15 cellular contexts compared by ENCODE assay signal in genomic region chr7:23275906-23276305, GRCh38. TPM values are rescaled to one million over a fixed set of nuclear protein-coding genes. Genes with fewer than 3 reads are reported as not detected.
DNase-seq lines count a peak whose midpoint lies in the region; ATAC-seq, FAIRE-seq and TF ChIP-seq lines count a peak whose summit lies in the region.
"Had no signal": no experiment of that assay in that cellular context is flagged by ENCODE, and none has a peak within 500 bp of the region (broad histone marks: within the 10 kb centered on the region; RNA-seq: fewer than 3 reads in every experiment).

No MANE protein-coding gene starts in this region.

- H3K9me1 ChIP-seq in K562 (ENCODE audit: control insufficient read depth, insufficient read depth, low read length): no peaks in the 10 kb centered on the region

- in situ Hi-C loops in K562 (cut with MboI): no loop called here

- TF ChIP-seq EP300 in K562 (IDR thresholded peaks at IDR 0.05; ENCODE audit: low read length): no peak

- no peak overlapping the region for H3K9ac ChIP-seq in BLaER1 treated with 17β-estradiol and CSF1 and Interleukin-3, amounts not matched to agents 10 nM and 100 nM
- H3K9ac ChIP-seq in K562 (ENCODE audit: insufficient read depth in 1 of 2, low read depth in 2 of 2, low read length in 2 of 2): no peak overlapping the region

- H3K4me2 ChIP-seq in BLaER1 treated with 17β-estradiol and CSF1 and Interleukin-3, amounts not matched to agents 10 nM and 100 nM: peak overlapping the region in 5 of 11 experiments; percentile 0 to 22 (median 11); a peak in 4 of 22 replicates
- H3K4me2 ChIP-seq in K562 (ENCODE audit: insufficient read depth, low read length): no peak overlapping the region

- H3K4me1 ChIP-seq in BLaER1 treated with 17β-estradiol and CSF1 and Interleukin-3, amounts not matched to agents 10 nM and 100 nM: peaks cover 0 to 24% (median 11%) of the 10 kb centered on the region in 10 experiments; a peak in 8 of 20 replicates
- peaks cover 0 to 5% of the 10 kb centered on the region in 2 experiments; a peak in 1 of 5 replicates for H3K4me1 ChIP-seq in K562 (replicated peaks in 1 of 2; ENCODE audit: control insufficient read depth in 2 of 2, insufficient read depth in 2 of 2, low read length in 2 of 2)
- H3K4me1 ChIP-seq in testis: no peaks in the 10 kb centered on the region
- H3K4me1 ChIP-seq: Peyer's patch had no signal

- WGBS in K562 (ENCODE audit: insufficient coverage, low coverage, missing lambda C conversion rate): 28% methylated on average over 5 of the region's 5 CpGs
- 89 to 93% methylated on average over 5 of the region's 5 CpGs for WGBS in testis, 2 donors

- no peaks in the 10 kb centered on the region for H3K27me3 ChIP-seq in BLaER1 treated with 17β-estradiol and CSF1 and Interleukin-3, amounts not matched to agents 10 nM and 100 nM
- H3K27me3 ChIP-seq in HL-60 (ENCODE audit: insufficient read depth, poor library complexity, severe bottlenecking): no peaks in the 10 kb centered on the region
- peaks cover 0 to 4% of the 10 kb centered on the region in 2 experiments; a peak in 1 of 5 replicates for H3K27me3 ChIP-seq in K562 (ENCODE audit: control insufficient read depth in 2 of 2, insufficient read depth in 2 of 2, low read length in 2 of 2)
- no peaks in the 10 kb centered on the region for H3K27me3 ChIP-seq in testis
- H3K27me3 ChIP-seq: Peyer's patch had no signal

- ATAC-seq in K562 (no peak), HG02678 (IDR thresholded peaks at IDR 0.05; ENCODE audit: unreplicated experiment) (no peak)
- ATAC-seq: T-helper 17 cell had no signal

- CTCF ChIA-PET in K562 (lab: Yijun Ruan, JAX; ENCODE audit: low intra/inter-chr PET ratio): interaction anchor here (0.6 to 1.5 kb wide), 2 partner anchors 271 to 437 kb away, joined by 6 read pairs; no protein-coding TSS in a partner anchor

- H3K4me3 ChIP-seq in BLaER1 treated with 17β-estradiol and CSF1 and Interleukin-3, amounts not matched to agents 10 nM and 100 nM: no peak overlapping the region
- no peak overlapping the region for H3K4me3 ChIP-seq in HL-60 (replicated peaks; ENCODE audit: insufficient read depth, low read length)
- H3K4me3 ChIP-seq in K562: no peak overlapping the region
- H3K4me3 ChIP-seq in testis: no peak overlapping the region
- H3K4me3 ChIP-seq: Peyer's patch had no signal

- no peaks in the 10 kb centered on the region for H3K9me3 ChIP-seq in BLaER1 treated with 17β-estradiol and CSF1 and Interleukin-3, amounts not matched to agents 10 nM and 100 nM (replicated peaks in 1 of 11)
- no peaks in the 10 kb centered on the region for H3K9me3 ChIP-seq in K562 (replicated peaks; ENCODE audit: control insufficient read depth, insufficient read depth, low read depth, low read length)
- H3K9me3 ChIP-seq in testis: no peaks in the 10 kb centered on the region
- H3K9me3 ChIP-seq: Peyer's patch had no signal

- intact Hi-C loops in K562 (cut with micrococcal nuclease) (loop anchor here (2.0 to 10.0 kb wide), 3 partner anchors 81 to 751 kb away; no protein-coding TSS in a partner anchor), testis (cut with DNase I; ENCODE audit: low total_unique reads) (no loop called here)

- peak overlapping the region in 6 of 11 experiments; percentile 2 to 55 (median 32); a peak in 6 of 22 replicates for H3K27ac ChIP-seq in BLaER1 treated with 17β-estradiol and CSF1 and Interleukin-3, amounts not matched to agents 10 nM and 100 nM
- H3K27ac ChIP-seq in HL-60 (replicated peaks) (peak overlapping the region; percentile 64), K562 (ENCODE audit: extremely low read depth, low read depth, low read length) (no peak overlapping the region), testis (no peak overlapping the region)
- H3K27ac ChIP-seq: Peyer's patch had no signal

- TF ChIP-seq RAD21 in K562 (CRISPR knock-in tag; conservative IDR thresholded peaks at IDR 0.05 in 1 of 2, IDR thresholded peaks at IDR 0.05 in 1 of 2): no peak

- no peak for DNase-seq in HL-60 (ENCODE audit: low read depth in 1 of 2, low spot score in 1 of 2)
- DNase-seq in NCI-H2107 treated with DMSO at 0.1 percent for 48 hours (lab: John Stamatoyannopoulos, UW; ENCODE audit: unreplicated experiment): peak; percentile 73
- DNase-seq in K562 (ENCODE audit: extremely low read depth in 1 of 4, low spot score in 3 of 4): no peak
- no peak for DNase-seq in NCI-H446 (lab: John Stamatoyannopoulos, UW)
- no peak for DNase-seq in testis
- DNase-seq: CD4-positive, alpha-beta memory T cell; DMS79; H7; IMR-90; NCI-H446 treated with DMSO at 0.1 percent for 48 hours; Peyer's patch; SHP77 treated with DMSO at 0.1 percent for 48 hours; T-helper 17 cell had no signal

- no peak for FAIRE-seq in K562 (lab: Jason Lieb, UNC)

- TF ChIP-seq CTCF in HL-60 (IDR thresholded peaks at IDR 0.05; ENCODE audit: insufficient read depth, low read length) (no peak), K562 (IDR thresholded peaks at IDR 0.05 in 2 of 3, conservative IDR thresholded peaks at IDR 0.05 in 1 of 3; ENCODE audit: insufficient read depth in 2 of 3, low read depth in 1 of 3, low read length in 3 of 3) (no peak), testis (IDR thresholded peaks at IDR 0.05) (no peak)

- peaks cover 0 to 8% (median 0%) of the 10 kb centered on the region in 11 experiments; a peak in 1 of 22 replicates for H4K20me1 ChIP-seq in BLaER1 treated with 17β-estradiol and CSF1 and Interleukin-3, amounts not matched to agents 10 nM and 100 nM
- H4K20me1 ChIP-seq in K562 (replicated peaks; ENCODE audit: control insufficient read depth, insufficient read depth, low read length): no peaks in the 10 kb centered on the region

- POLR2A ChIA-PET in K562 (lab: Yijun Ruan, JAX): interaction anchor here (1.3 kb wide), 1 partner anchor 23 kb away, joined by 7 read pairs; the partner anchor contains the start of gene MALSU1

- no TSS peak for BruUV-seq in K562 (replicated peaks; lab: Mats Ljungman, UMichigan)

- H2AFZ ChIP-seq in K562 (ENCODE audit: low read depth, low read length): no peak overlapping the region

- TF ChIP-seq POLR2A in K562 (conservative IDR thresholded peaks at IDR 0.05) (no peak), testis (IDR thresholded peaks at IDR 0.05) (no peak)

- no peaks in the 10 kb centered on the region for H3K36me3 ChIP-seq in BLaER1 treated with 17β-estradiol and CSF1 and Interleukin-3, amounts not matched to agents 10 nM and 100 nM
- no peaks in the 10 kb centered on the region for H3K36me3 ChIP-seq in K562 (ENCODE audit: control insufficient read depth, insufficient read depth, low read length)
- H3K36me3 ChIP-seq in testis (ENCODE audit: low read depth, missing control alignments): no peaks in the 10 kb centered on the region
- H3K36me3 ChIP-seq: Peyer's patch had no signal

- H3K79me2 ChIP-seq in K562 (ENCODE audit: control insufficient read depth, insufficient read depth, low read length): no peaks in the 10 kb centered on the region

TF ChIP-seq in K562, 482 proteins besides CTCF, POLR2A, EP300 and RAD21:
- TF ChIP-seq NFIC (IDR thresholded peaks at IDR 0.05): peak; percentile 33; the same call in 1 of the 2 replicates
- TF ChIP-seq ETV6 (IDR thresholded peaks at IDR 0.05; ENCODE audit: borderline replicate concordance in 1 of 2, low read depth in 2 of 2, low read length in 1 of 2): no peak
- no peak for TF ChIP-seq ETV6 (CRISPR knock-in tag; IDR thresholded peaks at IDR 0.05; ENCODE audit: borderline replicate concordance)

RNA-seq across cellular contexts. Expression of gene MALSU1, which starts 23.2 kb away (rescaled TPM):
- 28.7 and 47.3 TPM in 2 replicates for total RNA-seq in K562 (2011; cell fraction: chromatin; rRNA removed; ENCODE audit: low replicate concordance)
- 20.0 and 22.1 TPM in 2 replicates for total RNA-seq in K562 (2011; cell fraction: nucleolus; rRNA removed)
- 22.9 and 23.3 TPM in 2 replicates for total RNA-seq in K562 (2011; cell fraction: nucleoplasm; rRNA removed)
- 221 and 308 TPM in 2 replicates for total RNA-seq in K562 (2014; rRNA removed)
- 81.2 and 83.4 TPM in 2 replicates for total RNA-seq in K562 (2014; rRNA removed; fragmentation: Illumina TruSeq; extraction: Trizol)
- total RNA-seq in K562 (2015; rRNA removed; fragmentation: Illumina TruSeq; extraction: Trizol): 76.8 and 80.0 TPM in 2 replicates
- total RNA-seq in K562 (2021): 100 and 101 TPM in 2 replicates
- polyA plus RNA-seq in K562 (2011; rRNA removed): 70.6 and 93.3 TPM in 2 replicates
- 72.5 and 84.7 TPM in 2 replicates for polyA plus RNA-seq in K562 (2011; cell fraction: cytosol; rRNA removed)
- polyA plus RNA-seq in K562 (2011; cell fraction: nucleus; rRNA removed): 37.3 and 38.5 TPM in 2 replicates
- polyA plus RNA-seq in K562 (2012): 38.9 and 109 TPM in 2 replicates
- polyA plus RNA-seq in K562 (2014; fragmentation: Illumina TruSeq; extraction: Trizol): 48.2 and 82.9 TPM in 2 replicates
- polyA plus RNA-seq in K562 (2014; fragmentation: Nextera tagmentation; extraction: Ambion mirVana): 10 to 100 TPM; 12.3 to 14.4 TPM
- polyA plus RNA-seq in K562 (2014; rRNA removed): 141 and 180 TPM in 2 replicates
- 82.0 and 88.4 TPM in 2 replicates for polyA minus RNA-seq in K562 (2011; rRNA and poly(A)+ RNA removed)
- 42.1 and 47.6 TPM in 2 replicates for polyA minus RNA-seq in K562 (2011; cell fraction: cytosol; rRNA and poly(A)+ RNA removed)
- 24.0 and 39.0 TPM in 2 replicates for polyA minus RNA-seq in K562 (2011; cell fraction: nucleus; rRNA and poly(A)+ RNA removed)
- 10 to 100 TPM; 51.8 to 63.8 TPM for total RNA-seq in testis
- 74.9 TPM for polyA plus RNA-seq in testis (ENCODE audit: insufficient read depth, low read depth, low replicate concordance)

RNA-seq across cellular contexts. Expression of gene GPNMB, which starts 29.3 kb away (rescaled TPM):
- not detected in 2 replicates for total RNA-seq in K562 (2011; cell fraction: chromatin; rRNA removed; ENCODE audit: low replicate concordance)
- total RNA-seq in K562 (2011; cell fraction: nucleolus; rRNA removed): not detected in 2 replicates
- 0.51 TPM in 1 of 2 replicates, not detected in the other for total RNA-seq in K562 (2011; cell fraction: nucleoplasm; rRNA removed)
- 0.24 and 0.64 TPM in 2 replicates for total RNA-seq in K562 (2014; rRNA removed)
- 0.15 and 0.26 TPM in 2 replicates for total RNA-seq in K562 (2014; rRNA removed; fragmentation: Illumina TruSeq; extraction: Trizol)
- total RNA-seq in K562 (2015; rRNA removed; fragmentation: Illumina TruSeq; extraction: Trizol): 0.18 and 0.41 TPM in 2 replicates
- total RNA-seq in K562 (2021): 0.20 and 0.54 TPM in 2 replicates
- polyA plus RNA-seq in K562 (2011; rRNA removed): 0.03 and 0.35 TPM in 2 replicates
- polyA plus RNA-seq in K562 (2011; cell fraction: cytosol; rRNA removed): 0.03 and 0.07 TPM in 2 replicates
- 0.10 and 0.23 TPM in 2 replicates for polyA plus RNA-seq in K562 (2011; cell fraction: nucleus; rRNA removed)
- polyA plus RNA-seq in K562 (2012): 0.18 and 0.22 TPM in 2 replicates
- polyA plus RNA-seq in K562 (2014; fragmentation: Illumina TruSeq; extraction: Trizol): 0.33 and 0.80 TPM in 2 replicates
- under 1 TPM; 0.31 to 0.67 TPM for polyA plus RNA-seq in K562 (2014; fragmentation: Nextera tagmentation; extraction: Ambion mirVana)
- 0.11 and 0.72 TPM in 2 replicates for polyA plus RNA-seq in K562 (2014; rRNA removed)
- polyA minus RNA-seq in K562 (2011; rRNA and poly(A)+ RNA removed): not detected in 2 replicates
- not detected in 2 replicates for polyA minus RNA-seq in K562 (2011; cell fraction: cytosol; rRNA and poly(A)+ RNA removed)
- polyA minus RNA-seq in K562 (2011; cell fraction: nucleus; rRNA and poly(A)+ RNA removed): 0.40 TPM in 1 of 2 replicates, not detected in the other
- total RNA-seq in testis: 10 to 100 TPM; 15.6 to 33.6 TPM
- polyA plus RNA-seq in testis (ENCODE audit: insufficient read depth, low read depth, low replicate concordance): 81.9 TPM
- total RNA-seq: T-helper 17 cell had no signal
- polyA plus RNA-seq: CD4-positive, alpha-beta memory T cell had no signal

Comparison
In these comparisons a context has a peak if more than half of its experiments do, and no peak if none do; other contexts are left out.
1. H3K27ac ChIP-seq: peak in BLaER1 treated with 17β-estradiol and CSF1 and Interleukin-3, amounts not matched to agents 10 nM and 100 nM (6 of 11) and HL-60 (single experiment); none in K562 (single experiment) and testis (0 of 2).
2. RNA of gene GPNMB, which starts 29.3 kb away (total RNA-seq): 15.6 to 33.6 TPM in testis; 0.15 to 0.64 TPM in K562; every median in the first group is over 10 times any median in the second.